ENCODE assay signal across 8 cellular contexts in genomic region chr1:234683856-234684632, GRCh38.
A peak's percentile ranks its signal among the peaks of the same experiment; 100 is the strongest.
DNase-seq lines count a peak whose midpoint lies in the region; ATAC-seq and TF ChIP-seq lines count a peak whose summit lies in the region.

No MANE protein-coding gene starts in this region.

- H2AFZ ChIP-seq in mesenchymal stem cell (ENCODE audit: low read depth, low read length): no peak overlapping the region

- H3K18ac ChIP-seq in mesenchymal stem cell (ENCODE audit: low read depth in 1 of 2, low read length in 2 of 2): peak overlapping the region in 1 of 2 experiments; percentile 45

- no peak overlapping the region for H2BK5ac ChIP-seq in mesenchymal stem cell (ENCODE audit: low read depth, low read length, poor library complexity, severe bottlenecking)

- H4K91ac ChIP-seq in mesenchymal stem cell (ENCODE audit: low read length): no peak overlapping the region

- H3K27me3 Mint-ChIP-seq in endodermal cell (ENCODE audit: insufficient read depth) (no peaks in the 10 kb centered on the region), mesothelial cell of epicardium (ENCODE audit: low read depth) (no peaks in the 10 kb centered on the region)

- H3K9me3 Mint-ChIP-seq in endodermal cell: peaks cover 17% of the 10 kb centered on the region
- H3K9me3 Mint-ChIP-seq in mesothelial cell of epicardium: peaks cover 18% of the 10 kb centered on the region

- H2BK12ac ChIP-seq in mesenchymal stem cell (ENCODE audit: low read length in 2 of 2): peak overlapping the region in 1 of 2 experiments; percentile 42

- H4K8ac ChIP-seq in mesenchymal stem cell (ENCODE audit: low read length): no peak overlapping the region

- H3K14ac ChIP-seq in mesenchymal stem cell (ENCODE audit: low read length in 2 of 2): no peak overlapping the region

- no peak overlapping the region for H3K4me2 ChIP-seq in mesenchymal stem cell (ENCODE audit: low read length, poor library complexity, severe bottlenecking)

- H3K27ac ChIP-seq in endodermal cell (ENCODE audit: low read depth, low read length) (no peak overlapping the region), mesenchymal stem cell (ENCODE audit: low read length, poor library complexity, severe bottlenecking) (no peak overlapping the region)

- H2AK5ac ChIP-seq in mesenchymal stem cell (ENCODE audit: low read length, severe bottlenecking): no peak overlapping the region

- no peaks in the 10 kb centered on the region for H3K4me1 ChIP-seq in endodermal cell (ENCODE audit: control insufficient read depth, insufficient read depth, low read length)
- peaks cover 1% of the 10 kb centered on the region for H3K4me1 ChIP-seq in mesenchymal stem cell (ENCODE audit: control insufficient read depth, insufficient read depth, low read depth, low read length)

- peak overlapping the region; percentile 77 for H2BK15ac ChIP-seq in mesenchymal stem cell (ENCODE audit: low read depth, poor library complexity, severe bottlenecking)

- ATAC-seq in GM19351 (IDR thresholded peaks at IDR 0.05; ENCODE audit: unreplicated experiment): no peak
- no peak for ATAC-seq in GM18907 (IDR thresholded peaks at IDR 0.05; ENCODE audit: unreplicated experiment)

- H3K36me3 Mint-ChIP-seq in endodermal cell (ENCODE audit: low read depth): no peaks in the 10 kb centered on the region
- peaks cover 4% of the 10 kb centered on the region for H3K36me3 Mint-ChIP-seq in mesothelial cell of epicardium

- H3K9ac ChIP-seq in endodermal cell (ENCODE audit: extremely low read depth, low read length, poor library complexity, severe bottlenecking) (no peak overlapping the region), mesenchymal stem cell (ENCODE audit: low read length) (peak overlapping the region; percentile 56)

- no peak overlapping the region for H3K23ac ChIP-seq in mesenchymal stem cell (ENCODE audit: low read length in 2 of 2)

- peaks cover 22% of the 10 kb centered on the region for H3K9me3 ChIP-seq in endodermal cell (ENCODE audit: control insufficient read depth, low read length)
- H3K9me3 ChIP-seq in mesenchymal stem cell (ENCODE audit: control insufficient read depth, low read length): peaks cover 6% of the 10 kb centered on the region

- H3K36me3 ChIP-seq in endodermal cell (ENCODE audit: control insufficient read depth, insufficient read depth, low read length) (no peaks in the 10 kb centered on the region), mesenchymal stem cell (ENCODE audit: control insufficient read depth in 1 of 2, insufficient read depth in 2 of 2, low read depth in 1 of 2, low read length in 2 of 2) (no peaks in the 10 kb centered on the region)

- H3K4me3 Mint-ChIP-seq in endodermal cell: no peak overlapping the region
- no peak overlapping the region for H3K4me3 Mint-ChIP-seq in mesothelial cell of epicardium

- H3K4ac ChIP-seq in mesenchymal stem cell (ENCODE audit: low read depth in 1 of 2, low read length in 2 of 2): no peak overlapping the region

- TF ChIP-seq CTCF in AG09319 (IDR thresholded peaks at IDR 0.05; ENCODE audit: low read depth, low read length): no peak
- TF ChIP-seq CTCF in endodermal cell (conservative IDR thresholded peaks at IDR 0.05): no peak
- TF ChIP-seq CTCF in mesothelial cell of epicardium (IDR thresholded peaks at IDR 0.05; ENCODE audit: unreplicated experiment): no peak

- no peak overlapping the region for H2BK120ac ChIP-seq in mesenchymal stem cell (ENCODE audit: low read depth, low read length)

- H3K4me3 ChIP-seq in endodermal cell (ENCODE audit: low read length) (no peak overlapping the region), mesenchymal stem cell (ENCODE audit: insufficient read depth in 1 of 2, low read depth in 1 of 2, low read length in 2 of 2) (peak overlapping the region in 1 of 2 experiments; percentile 32)

- no peaks in the 10 kb centered on the region for H3K79me1 ChIP-seq in mesenchymal stem cell (replicated peaks; ENCODE audit: low read length, poor library complexity, severe bottlenecking)

- peak overlapping the region; percentile 29 for H3K27ac Mint-ChIP-seq in endodermal cell
- no peak overlapping the region for H3K27ac Mint-ChIP-seq in mesothelial cell of epicardium

- H3K27me3 ChIP-seq in endodermal cell (ENCODE audit: control insufficient read depth, insufficient read depth, low read length, poor library complexity, severe bottlenecking) (no peaks in the 10 kb centered on the region), mesenchymal stem cell (ENCODE audit: control insufficient read depth in 1 of 2, insufficient read depth in 1 of 2, low read length in 2 of 2) (no peaks in the 10 kb centered on the region)

- H3K4me1 Mint-ChIP-seq in endodermal cell (peaks cover 9% of the 10 kb centered on the region), mesothelial cell of epicardium (peaks cover 2% of the 10 kb centered on the region)

- DNase-seq in AG09319 (ENCODE audit: extremely low read depth, low read depth): peak; percentile 57
- DNase-seq in MV-4-11 (lab: John Stamatoyannopoulos, UW): peak; percentile 92
- peak; percentile 66 for DNase-seq in endodermal cell
- DNase-seq in mesenchymal stem cell: peak; percentile 85
- no peak for DNase-seq in mesothelial cell of epicardium (ENCODE audit: low spot score in 2 of 2, unreplicated experiment in 2 of 2)
- no peak for DNase-seq in NCI-H2171 treated with DMSO at 0.1 percent for 48 hours (lab: John Stamatoyannopoulos, UW)

- WGBS in endodermal cell (ENCODE audit: insufficient coverage in 1 of 2, insufficient read length in 1 of 2), 2 experiments: 75 to 79% methylated on average over 8 to 10 of the region's 10 CpGs
- WGBS in mesenchymal stem cell: 86% methylated on average over 10 of the region's 10 CpGs

Comparison
In these comparisons a context has a peak if more than half of its experiments do, and no peak if none do; other contexts are left out.
1. DNase-seq: peak in AG09319 (single experiment), MV-4-11 (single experiment), endodermal cell (single experiment) and mesenchymal stem cell (single experiment); none in mesothelial cell of epicardium (0 of 2) and NCI-H2171 treated with DMSO at 0.1 percent for 48 hours (single experiment).